Comparison of ENCODE assay signal across 11 cellular contexts in genomic region chr20:14235355-14235754, GRCh38.
A peak's percentile ranks its signal among the peaks of the same experiment; 100 is the strongest.
DNase-seq lines count a peak whose midpoint lies in the region; ATAC-seq and TF ChIP-seq lines count a peak whose summit lies in the region.
"Had no signal": no experiment of that assay in that cellular context is flagged by ENCODE, and none has a peak within 500 bp of the region (broad histone marks: within the 10 kb centered on the region; RNA-seq: fewer than 3 reads in every experiment).

No MANE protein-coding gene starts in this region.

- H4K20me1 ChIP-seq in SK-N-SH (ENCODE audit: insufficient read depth), result no peaks in the 10 kb centered on the region

- H3K9ac ChIP-seq in SK-N-SH, result no peak overlapping the region

- 0 out of 2 replicates have a peak overlapping the region, but pooled peaks have one; percentile 44 for H3K4me2 ChIP-seq in SK-N-SH

- no peak for TF ChIP-seq RAD21 in SK-N-SH (IDR thresholded peaks at IDR 0.05; ENCODE audit: low read length)

- no peaks in the 10 kb centered on the region for H3K27me3 ChIP-seq in SK-N-SH (ENCODE audit: insufficient read depth)
- H3K27me3 ChIP-seq in upper lobe of right lung, result no peaks in the 10 kb centered on the region

- DNase-seq in DMS53 (lab: John Stamatoyannopoulos, UW), result peak; percentile 6
- no peak for DNase-seq in DMS53 treated with DMSO at 0.1 percent for 48 hours (lab: John Stamatoyannopoulos, UW; ENCODE audit: unreplicated experiment)
- no peak for DNase-seq in SK-N-SH
- peak; percentile 24 for DNase-seq in fibroblast of the conjunctiva (ENCODE audit: low read depth)
- no peak for DNase-seq in upper lobe of right lung
- no peak for DNase-seq in T-helper 1 cell
- DNase-seq in activated CD4-positive, alpha-beta T cell treated with anti-CD3 and anti-CD28 coated beads for 48 hours, result no peak
- DNase-seq: activated CD4-positive, alpha-beta T cell treated with anti-CD3 and anti-CD28 coated beads for 36 hours; DMS79 treated with DMSO at 0.1 percent for 48 hours had no signal

- H3K4me1 ChIP-seq in SK-N-SH (ENCODE audit: control insufficient read depth in 1 of 2, insufficient read depth in 2 of 2, low read depth in 1 of 2, low read length in 1 of 2) (no peaks in the 10 kb centered on the region; a peak in 1 of 4 replicates), upper lobe of right lung (peaks cover 5% of the 10 kb centered on the region)

- no peak for TF ChIP-seq CTCF in SK-N-SH (IDR thresholded peaks at IDR 0.05)
- no peak for TF ChIP-seq CTCF in upper lobe of right lung (IDR thresholded peaks at IDR 0.05)

- H3K27ac ChIP-seq in SK-N-SH (ENCODE audit: low read depth in 2 of 2, low read length in 1 of 2) (peak overlapping the region; percentile 39 to 53; a peak in 3 of 4 replicates), upper lobe of right lung (no peak overlapping the region)
- H3K27ac ChIP-seq: 22Rv1 had no signal

- 60% methylated on average over 2 of the region's 2 CpGs for WGBS in SK-N-SH (ENCODE audit: low lambda C conversion rate)

- no peak for TF ChIP-seq EP300 in SK-N-SH (IDR thresholded peaks at IDR 0.05; ENCODE audit: borderline replicate concordance in 1 of 2, low read depth in 1 of 2, low read length in 1 of 2)

- H2AFZ ChIP-seq in SK-N-SH (ENCODE audit: low read depth), result 0 out of 2 replicates have a peak overlapping the region, but pooled peaks have one; percentile 29

- H3K9me2 ChIP-seq in SK-N-SH, result no peaks in the 10 kb centered on the region

- CTCF ChIA-PET in SK-N-SH (lab: Yijun Ruan, JAX), result interaction anchor here (0.6 to 1.0 kb wide), 2 partner anchors 8 to 93 kb away, joined by 3 read pairs; no protein-coding TSS in a partner anchor

- ATAC-seq in upper lobe of right lung (peak; percentile 62), HG02588 (IDR thresholded peaks at IDR 0.05; ENCODE audit: unreplicated experiment) (no peak)
- ATAC-seq: activated CD4-positive, alpha-beta T cell treated with anti-CD3 and anti-CD28 coated beads for 36 hours had no signal

- no peaks in the 10 kb centered on the region for H3K79me2 ChIP-seq in SK-N-SH (ENCODE audit: insufficient read depth)

- H3F3A ChIP-seq in SK-N-SH (replicated peaks; ENCODE audit: insufficient read depth), result no peaks in the 10 kb centered on the region

- no peaks in the 10 kb centered on the region for H3K9me3 ChIP-seq in SK-N-SH
- H3K9me3 ChIP-seq in upper lobe of right lung, result no peaks in the 10 kb centered on the region

- POLR2A ChIA-PET in SK-N-SH (lab: Yijun Ruan, JAX), result no interaction called here

- intact Hi-C loops in upper lobe of right lung (cut with DNase I), result no loop called here

- no peaks in the 10 kb centered on the region for H3K36me3 ChIP-seq in SK-N-SH (replicated peaks in 1 of 2; ENCODE audit: control insufficient read depth in 1 of 2, insufficient read depth in 2 of 2, low read length in 1 of 2)
- no peaks in the 10 kb centered on the region for H3K36me3 ChIP-seq in upper lobe of right lung

- H3K4me3 ChIP-seq in SK-N-SH (ENCODE audit: low read depth in 2 of 2, low read length in 1 of 2), result no peak overlapping the region
- no peak overlapping the region for H3K4me3 ChIP-seq in upper lobe of right lung

TF ChIP-seq in SK-N-SH, 30 proteins besides CTCF, POLR2A, EP300 and RAD21:
- peak; percentile 58; the same call in 1 of the 2 replicates for TF ChIP-seq FOSL2 (IDR thresholded peaks at IDR 0.05; ENCODE audit: borderline replicate concordance, low read depth)
- TF ChIP-seq REST (IDR thresholded peaks at IDR 0.05; ENCODE audit: low read depth, low read length), result no peak
- no peak for TF ChIP-seq GABPA (IDR thresholded peaks at IDR 0.05; ENCODE audit: low read depth)
- no peak for TF ChIP-seq SIN3A (IDR thresholded peaks at IDR 0.05; ENCODE audit: borderline replicate concordance, low read depth, low read length)
- no peak for TF ChIP-seq GATA2 (CRISPR knock-in tag; IDR thresholded peaks at IDR 0.05)
- no peak for TF ChIP-seq RXRA (IDR thresholded peaks at IDR 0.05; ENCODE audit: borderline replicate concordance, low read depth)
- peak; percentile 62; the same call in 1 of the 2 replicates for TF ChIP-seq MEF2A (IDR thresholded peaks at IDR 0.05; ENCODE audit: borderline replicate concordance, low read depth)
- no peak for TF ChIP-seq NRF1 (IDR thresholded peaks at IDR 0.05; ENCODE audit: low read depth, low read length)
- no peak for TF ChIP-seq YY1 (IDR thresholded peaks at IDR 0.05; ENCODE audit: low read depth)
- peak; percentile 25; the same call in 1 of the 2 replicates for TF ChIP-seq JUND (IDR thresholded peaks at IDR 0.05)
- no peak for TF ChIP-seq ZBTB33 (IDR thresholded peaks at IDR 0.05; ENCODE audit: borderline replicate concordance, low read depth)
- TF ChIP-seq FOXJ3 (CRISPR knock-in tag; IDR thresholded peaks at IDR 0.05), result no peak
TF ChIP-seq in SK-N-SH: peak in this region for 3.

Comparison
In these comparisons a context has a peak if more than half of its experiments do, and no peak if none do; other contexts are left out.
1. DNase-seq: peak in DMS53 (single experiment) and fibroblast of the conjunctiva (single experiment); none in DMS53 treated with DMSO at 0.1 percent for 48 hours (single experiment), SK-N-SH (single experiment), upper lobe of right lung (single experiment), T-helper 1 cell (0 of 5) and activated CD4-positive, alpha-beta T cell treated with anti-CD3 and anti-CD28 coated beads for 48 hours (single experiment).